Comparison of ENCODE assay signal across 11 cellular contexts in genomic region chr13:99323488-99323887, GRCh38. TPM values are rescaled to one million over a fixed set of nuclear protein-coding genes. Genes with fewer than 3 reads are reported as not detected.
DNase-seq lines count a peak whose midpoint lies in the region; ATAC-seq and TF ChIP-seq lines count a peak whose summit lies in the region.
"Had no signal": no experiment of that assay in that cellular context is flagged by ENCODE, and none has a peak within 500 bp of the region (broad histone marks: within the 10 kb centered on the region; RNA-seq: fewer than 3 reads in every experiment).

No MANE protein-coding gene starts in this region.

- no peak overlapping the region for H2AK5ac ChIP-seq in neuronal stem cell (ENCODE audit: low read depth, low read length)

- H3K4me1 ChIP-seq in CD8-positive, alpha-beta T cell (ENCODE audit: insufficient read depth, low read length): peaks cover 56% of the 10 kb centered on the region
- no peaks in the 10 kb centered on the region for H3K4me1 ChIP-seq in neuronal stem cell (ENCODE audit: control insufficient read depth in 2 of 2, insufficient read depth in 1 of 2, low read depth in 1 of 2, low read length in 2 of 2)

- no CpG with 5 or more reads among the region's 3 CpGs for WGBS in neuronal stem cell (ENCODE audit: extremely low coverage in 2 of 2, insufficient read length in 2 of 2, insufficient replicate concordance in 1 of 2), 2 donors

- H3K4me3 Mint-ChIP-seq in CD8-positive, alpha-beta T cell: no peak overlapping the region
- H3K4me3 Mint-ChIP-seq in HFFc6 (peak overlapping the region; percentile 43; the same call in 1 of the 2 replicates), naive B cell (no peak overlapping the region)

- H3K18ac ChIP-seq in neuronal stem cell (ENCODE audit: low read length): no peak overlapping the region

- no peaks in the 10 kb centered on the region for H3K27me3 Mint-ChIP-seq in CD8-positive, alpha-beta T cell (ENCODE audit: low read depth)
- H3K27me3 Mint-ChIP-seq in HFFc6 (ENCODE audit: insufficient read depth): peaks cover 2% of the 10 kb centered on the region; the same call in 1 of the 2 replicates
- H3K27me3 Mint-ChIP-seq in naive B cell: no peaks in the 10 kb centered on the region

- intact Hi-C loops in CD8-positive, alpha-beta T cell (cut with DNase I, micrococcal nuclease): loop anchor here in 1 of 2 experiments (2.0 kb wide), 4 partner anchors 15 to 61 kb away; partner anchors contain the start of gene GPR183
- intact Hi-C loops in Right ventricle myocardium superior (cut with DNase I): no loop called here

- no peaks in the 10 kb centered on the region for H3K9me3 Mint-ChIP-seq in CD8-positive, alpha-beta T cell
- H3K9me3 Mint-ChIP-seq in HFFc6 (no peaks in the 10 kb centered on the region), naive B cell (peaks cover 0 to 1% (median 0%) of the 10 kb centered on the region in 7 donors)
- H3K9me3 Mint-ChIP-seq in activated naive CD4-positive, alpha-beta T cell treated with anti-CD3 and anti-CD28 coated beads, Interleukin-2, amount 50 U/mL, for 72 hours: no peaks in the 10 kb centered on the region

- H3K79me1 ChIP-seq in neuronal stem cell (ENCODE audit: low read depth, low read length): no peaks in the 10 kb centered on the region

- no peak overlapping the region for H2AFZ ChIP-seq in neuronal stem cell (ENCODE audit: low read length)

- DNase-seq in CD8-positive, alpha-beta T cell: no peak
- DNase-seq in HFFc6 (peak; percentile 35), naive B cell (no peak), neuronal stem cell (ENCODE audit: low spot score) (no peak), Right ventricle myocardium superior (no peak), left lobe of liver (ENCODE audit: low spot score) (no peak)
- DNase-seq in activated naive CD4-positive, alpha-beta T cell treated with anti-CD3 and anti-CD28 coated beads, Interleukin-2, amount 50 U/mL, for 72 hours (ENCODE audit: low spot score in 2 of 2): no peak
- DNase-seq: aorta; NCI-H345; stimulated activated CD4-positive, alpha-beta T cell treated with anti-CD3 and anti-CD28 coated beads, Interleukin-4, amount 100 ng/mL, for 1 hour; substantia nigra had no signal

- ATAC-seq in CD8-positive, alpha-beta T cell: no peak
- peak in 1 of 2 donors; percentile 6 for ATAC-seq in activated naive CD4-positive, alpha-beta T cell treated with anti-CD3 and anti-CD28 coated beads, Interleukin-2, amount 50 U/mL, for 72 hours
- ATAC-seq in naive B cell (ENCODE audit: low read depth in 2 of 2) (no peak), Right ventricle myocardium superior (ENCODE audit: poor library complexity) (no peak), left lobe of liver (no peak)

- no peak overlapping the region for H2BK15ac ChIP-seq in neuronal stem cell (ENCODE audit: low read length)

- H3K4me3 ChIP-seq in CD8-positive, alpha-beta T cell (ENCODE audit: low read depth, low read length): no peak overlapping the region
- no peak overlapping the region for H3K4me3 ChIP-seq in neuronal stem cell (ENCODE audit: low read length in 2 of 2)

- no peak overlapping the region for H3K23ac ChIP-seq in neuronal stem cell (ENCODE audit: low read depth, low read length, poor library complexity)

- no peak overlapping the region for H3K9ac ChIP-seq in neuronal stem cell (ENCODE audit: low read depth, low read length, poor library complexity)

- CTCF ChIA-PET in CD8-positive, alpha-beta T cell (lab: Charles Lee): interaction anchor here (1.0 to 1.3 kb wide), 5 partner anchors 17 to 110 kb away, joined by 3 to 4 read pairs (median 3); partner anchors contain the start of gene GPR183

- H2BK5ac ChIP-seq in neuronal stem cell (ENCODE audit: low read length): no peak overlapping the region

- peaks cover 71% of the 10 kb centered on the region for H3K4me1 Mint-ChIP-seq in CD8-positive, alpha-beta T cell (ENCODE audit: low read depth)
- H3K4me1 Mint-ChIP-seq in HFFc6 (ENCODE audit: low read depth): peaks cover 64% of the 10 kb centered on the region
- peaks cover 41 to 57% (median 50%) of the 10 kb centered on the region in 3 donors for H3K4me1 Mint-ChIP-seq in naive B cell

- H2BK12ac ChIP-seq in neuronal stem cell (ENCODE audit: low read length): no peak overlapping the region

- no peak overlapping the region for H4K91ac ChIP-seq in neuronal stem cell (ENCODE audit: low read depth, low read length, poor library complexity)

- no peak overlapping the region for H3K4ac ChIP-seq in neuronal stem cell (ENCODE audit: low read length)

- peaks cover 5% of the 10 kb centered on the region for H3K36me3 ChIP-seq in CD8-positive, alpha-beta T cell (ENCODE audit: insufficient read depth, low read length)
- peaks cover 4 to 34% of the 10 kb centered on the region in 2 donors for H3K36me3 ChIP-seq in neuronal stem cell (replicated peaks in 1 of 2; ENCODE audit: control insufficient read depth in 2 of 2, insufficient read depth in 2 of 2, low read length in 2 of 2)

- no peak for TF ChIP-seq CTCF in CD8-positive, alpha-beta T cell (IDR thresholded peaks at IDR 0.05)
- TF ChIP-seq CTCF in HFFc6 (IDR thresholded peaks at IDR 0.05): no peak

- H3K27me3 ChIP-seq in CD8-positive, alpha-beta T cell (ENCODE audit: insufficient read depth, low read length): no peaks in the 10 kb centered on the region
- no peaks in the 10 kb centered on the region for H3K27me3 ChIP-seq in neuronal stem cell (ENCODE audit: control insufficient read depth in 3 of 3, insufficient read depth in 3 of 3, low read depth in 1 of 3, low read length in 3 of 3)

- no peak overlapping the region for H4K8ac ChIP-seq in neuronal stem cell (ENCODE audit: low read depth, low read length)

- no peak overlapping the region for H2BK120ac ChIP-seq in neuronal stem cell (ENCODE audit: low read depth, low read length)

- H3K27ac Mint-ChIP-seq in CD8-positive, alpha-beta T cell: peak overlapping the region; percentile 92
- H3K27ac Mint-ChIP-seq in HFFc6: peak overlapping the region; percentile 89
- H3K27ac Mint-ChIP-seq in activated naive CD4-positive, alpha-beta T cell treated with anti-CD3 and anti-CD28 coated beads, Interleukin-2, amount 50 U/mL, for 72 hours: peak overlapping the region; percentile 93 to 98
- H3K27ac Mint-ChIP-seq in naive B cell: peak overlapping the region in 4 of 6 donors; percentile 49 to 92 (median 86)

- H3K14ac ChIP-seq in neuronal stem cell (ENCODE audit: low read length): no peak overlapping the region

- peaks cover 56% of the 10 kb centered on the region for H3K36me3 Mint-ChIP-seq in CD8-positive, alpha-beta T cell
- H3K36me3 Mint-ChIP-seq in HFFc6 (ENCODE audit: low read depth) (peaks cover 17% of the 10 kb centered on the region), naive B cell (peaks cover 23 to 29% of the 10 kb centered on the region in 2 donors)
- peaks cover 17 to 27% of the 10 kb centered on the region in 2 donors for H3K36me3 Mint-ChIP-seq in activated naive CD4-positive, alpha-beta T cell treated with anti-CD3 and anti-CD28 coated beads, Interleukin-2, amount 50 U/mL, for 72 hours

- H3K4me2 ChIP-seq in neuronal stem cell (ENCODE audit: insufficient read depth, low read length, poor library complexity, severe bottlenecking): no peak overlapping the region

- peak overlapping the region; percentile 22 for H3K27ac ChIP-seq in CD8-positive, alpha-beta T cell (ENCODE audit: low read depth, low read length)
- H3K27ac ChIP-seq in neuronal stem cell (replicated peaks; ENCODE audit: low read length): no peak overlapping the region

- H3K9me3 ChIP-seq in CD8-positive, alpha-beta T cell (ENCODE audit: low read length): no peaks in the 10 kb centered on the region
- H3K9me3 ChIP-seq in neuronal stem cell (replicated peaks in 1 of 2; ENCODE audit: control insufficient read depth in 2 of 2, insufficient read depth in 1 of 2, low read depth in 1 of 2, low read length in 2 of 2): no peaks in the 10 kb centered on the region

- POLR2A ChIA-PET in CD8-positive, alpha-beta T cell (lab: Charles Lee): interaction anchor here (1.2 to 1.3 kb wide), 2 partner anchors 15 to 28 kb away, joined by 3 to 5 read pairs; no protein-coding TSS in a partner anchor

RNA-seq across cellular contexts. Expression of gene GPR183, which starts 16.3 kb away (rescaled TPM):
- total RNA-seq in CD8-positive, alpha-beta T cell: 10 to 100 TPM; 80.2 to 85.5 TPM
- under 1 TPM in 1 of 6 experiments, not detected in 5; 0.17 TPM for total RNA-seq in HFFc6 (2021; fragmentation: NEBNext Ultra II Directional; extraction: Animal tissue kit (Norgen Biotek cat#: 25700))
- total RNA-seq in activated naive CD4-positive, alpha-beta T cell treated with anti-CD3 and anti-CD28 coated beads, Interleukin-2, amount 50 U/mL, for 72 hours: 10 to 100 TPM; 55.0 to 55.4 TPM
- 100 to 1,000 TPM in 5 of 6 donors, 10 to 100 TPM in 1; 98.3 to 487 (median 158) TPM for polyA plus RNA-seq in naive B cell (ENCODE audit: low read depth in 6 of 6)
- polyA plus RNA-seq in neuronal stem cell (2013, experiment 1 of 2): not detected
- polyA plus RNA-seq in neuronal stem cell (2013, experiment 2 of 2): not detected
- total RNA-seq in Right ventricle myocardium superior (1.6 TPM), left lobe of liver (0.70 TPM)

Comparison
In these comparisons a context has a peak if more than half of its experiments do, and no peak if none do; other contexts are left out.
1. RNA of gene GPR183, which starts 16.3 kb away (total RNA-seq): 80.2 to 85.5 TPM in CD8-positive, alpha-beta T cell and 55.0 to 55.4 TPM in activated naive CD4-positive, alpha-beta T cell treated with anti-CD3 and anti-CD28 coated beads, Interleukin-2, amount 50 U/mL, for 72 hours; 1.6 TPM in Right ventricle myocardium superior (single experiment), 0.70 TPM in left lobe of liver (single experiment) and 0.17 TPM in HFFc6; every median in the first group is over 10 times any median in the second.
2. Peak in every context shown above with its lines, with median percentiles within 50 percentile points of each other: H3K27ac Mint-ChIP-seq.